In genomic region chr17:50626037-50626574, GRCh38 we compare ENCODE assay signal across 8 cellular contexts. TPM values are rescaled to one million over a fixed set of nuclear protein-coding genes. Genes with fewer than 3 reads are reported as not detected.
DNase-seq lines count a peak whose midpoint lies in the region; ATAC-seq and TF ChIP-seq lines count a peak whose summit lies in the region.

No MANE protein-coding gene starts in this region.

- TF ChIP-seq CTCF in natural killer cell (IDR thresholded peaks at IDR 0.05), result peak; percentile 46

- H3K27ac ChIP-seq in CD4-positive, CD25-positive, alpha-beta regulatory T cell (ENCODE audit: insufficient read depth, low read length, poor library complexity, severe bottlenecking), result no peak overlapping the region

- H3K9me3 ChIP-seq in CD4-positive, CD25-positive, alpha-beta regulatory T cell (ENCODE audit: control insufficient read depth in 2 of 2, low read length in 2 of 2), result no peaks in the 10 kb centered on the region

- H3K27me3 ChIP-seq in CD4-positive, CD25-positive, alpha-beta regulatory T cell (ENCODE audit: control insufficient read depth, insufficient read depth, low read length), result peaks cover 2% of the 10 kb centered on the region

- no peak overlapping the region for H3K4me3 Mint-ChIP-seq in CD4-positive, CD25-positive, alpha-beta regulatory T cell
- H3K4me3 Mint-ChIP-seq in natural killer cell, result no peak overlapping the region
- no peak overlapping the region for H3K4me3 Mint-ChIP-seq in stimulated activated memory B cell treated with anti-CD40 and anti-IgM and Interleukin-4, amounts not matched to agents 10 μg/mL and 1 μg/mL and 100 μg/mL, for 72 hours

- peak in 1 of 2 donors; percentile 59 for ATAC-seq in CD4-positive, CD25-positive, alpha-beta regulatory T cell (ENCODE audit: low read depth in 2 of 2)
- ATAC-seq in natural killer cell, result peak in 2 of 3 donors; percentile 69 to 72
- peak; percentile 73 for ATAC-seq in stimulated activated memory B cell treated with anti-CD40 and anti-IgM and Interleukin-4, amounts not matched to agents 10 μg/mL and 1 μg/mL and 100 μg/mL, for 72 hours
- no peak for ATAC-seq in HG02759 (IDR thresholded peaks at IDR 0.05; ENCODE audit: unreplicated experiment)

- peaks cover 34% of the 10 kb centered on the region for H3K27me3 Mint-ChIP-seq in CD4-positive, CD25-positive, alpha-beta regulatory T cell
- peaks cover 14 to 17% of the 10 kb centered on the region in 2 donors for H3K27me3 Mint-ChIP-seq in natural killer cell (ENCODE audit: low read depth in 2 of 2)
- H3K27me3 Mint-ChIP-seq in stimulated activated memory B cell treated with anti-CD40 and anti-IgM and Interleukin-4, amounts not matched to agents 10 μg/mL and 1 μg/mL and 100 μg/mL, for 72 hours, result peaks cover 87% of the 10 kb centered on the region

- H3K36me3 Mint-ChIP-seq in CD4-positive, CD25-positive, alpha-beta regulatory T cell, result no peaks in the 10 kb centered on the region
- H3K36me3 Mint-ChIP-seq in natural killer cell, result no peaks in the 10 kb centered on the region
- no peaks in the 10 kb centered on the region for H3K36me3 Mint-ChIP-seq in stimulated activated memory B cell treated with anti-CD40 and anti-IgM and Interleukin-4, amounts not matched to agents 10 μg/mL and 1 μg/mL and 100 μg/mL, for 72 hours

- no peak overlapping the region for H3K4me3 ChIP-seq in CD4-positive, CD25-positive, alpha-beta regulatory T cell (ENCODE audit: low read depth, low read length)

- H3K4me1 Mint-ChIP-seq in CD4-positive, CD25-positive, alpha-beta regulatory T cell, result peaks cover 0 to 10% (median 5%) of the 10 kb centered on the region in 4 donors
- H3K4me1 Mint-ChIP-seq in natural killer cell, result peaks cover 0 to 9% of the 10 kb centered on the region in 2 donors
- H3K4me1 Mint-ChIP-seq in stimulated activated memory B cell treated with anti-CD40 and anti-IgM and Interleukin-4, amounts not matched to agents 10 μg/mL and 1 μg/mL and 100 μg/mL, for 72 hours, result peaks cover 6% of the 10 kb centered on the region

- DNase-seq in CD4-positive, CD25-positive, alpha-beta regulatory T cell, result peak; percentile 42 to 73 (median 54)
- peak; percentile 67 for DNase-seq in HCEC 1CT
- peak; percentile 61 for DNase-seq in NOMO-1 treated with DMSO at 0.1 percent for 48 hours (lab: John Stamatoyannopoulos, UW; ENCODE audit: unreplicated experiment)
- DNase-seq in activated CD8-positive, alpha-beta memory T cell treated with anti-CD3 and anti-CD28 coated beads for 48 hours (ENCODE audit: low read depth in 2 of 3, low spot score in 2 of 3), result peak; percentile 25 to 44 (median 38)
- peak; percentile 60 for DNase-seq in epidermal melanocyte (ENCODE audit: insufficient read length, low spot score)
- DNase-seq in natural killer cell, result peak; percentile 42

- no peaks in the 10 kb centered on the region for H3K36me3 ChIP-seq in CD4-positive, CD25-positive, alpha-beta regulatory T cell (ENCODE audit: control insufficient read depth, insufficient read depth, low read length)

- H3K27ac Mint-ChIP-seq in CD4-positive, CD25-positive, alpha-beta regulatory T cell, result peak overlapping the region in 1 of 3 donors; percentile 32
- H3K27ac Mint-ChIP-seq in natural killer cell, result no peak overlapping the region
- no peak overlapping the region for H3K27ac Mint-ChIP-seq in stimulated activated memory B cell treated with anti-CD40 and anti-IgM and Interleukin-4, amounts not matched to agents 10 μg/mL and 1 μg/mL and 100 μg/mL, for 72 hours

- H3K9me3 Mint-ChIP-seq in CD4-positive, CD25-positive, alpha-beta regulatory T cell, result peaks cover 0 to 2% (median 0%) of the 10 kb centered on the region in 7 donors
- no peaks in the 10 kb centered on the region for H3K9me3 Mint-ChIP-seq in natural killer cell
- H3K9me3 Mint-ChIP-seq in stimulated activated memory B cell treated with anti-CD40 and anti-IgM and Interleukin-4, amounts not matched to agents 10 μg/mL and 1 μg/mL and 100 μg/mL, for 72 hours, result no peaks in the 10 kb centered on the region

- intact Hi-C loops in natural killer cell (cut with micrococcal nuclease), result loop anchor here (1.0 kb wide), 2 partner anchors 79 to 144 kb away; partner anchors contain the start of gene SPATA20

- peaks cover 5% of the 10 kb centered on the region for H3K4me1 ChIP-seq in CD4-positive, CD25-positive, alpha-beta regulatory T cell (ENCODE audit: control insufficient read depth, insufficient read depth, low read length, poor library complexity, severe bottlenecking)

RNA-seq across cellular contexts. Expression of gene ABCC3, which starts 8.6 kb away (rescaled TPM):
- total RNA-seq in CD4-positive, CD25-positive, alpha-beta regulatory T cell, result 3.3 TPM
- under 1 TPM in 1 of 4 donors, not detected in 3; 0.02 TPM for polyA plus RNA-seq in CD4-positive, CD25-positive, alpha-beta regulatory T cell
- 10 to 100 TPM in 1 of 3 donors, 1 to 10 TPM in 2; 1.6 to 13.2 (median 5.9) TPM for total RNA-seq in natural killer cell
